ENCODE assay signal across 2 cellular contexts in the genomic region with DNA sequence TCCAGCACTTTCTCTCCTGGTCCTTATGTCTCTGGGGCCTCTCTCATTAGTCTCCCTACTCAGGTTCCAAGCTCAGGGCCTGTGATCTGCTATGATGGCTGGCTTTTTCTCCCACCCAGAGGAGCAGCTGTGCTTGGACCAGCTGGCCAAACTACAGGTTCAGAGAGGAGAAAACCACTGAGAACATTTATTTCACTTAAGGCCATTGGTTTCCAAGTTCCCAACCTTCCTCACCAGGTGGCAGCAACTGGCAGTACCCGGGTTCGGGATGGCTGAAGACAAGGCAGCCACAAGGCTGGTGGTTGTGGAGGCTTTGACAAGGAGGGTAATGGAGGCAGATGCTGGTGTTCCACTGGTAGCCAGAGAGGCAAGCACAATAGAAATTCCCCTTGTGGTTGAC.
TF ChIP-seq lines count a peak whose summit lies in the region.

No MANE protein-coding gene starts in this region.

TF ChIP-seq in IMR-90, 13 proteins besides CTCF, POLR2A, EP300 and RAD21:
- TF ChIP-seq RFX5 (IDR thresholded peaks at IDR 0.05; ENCODE audit: low read depth, low read length) (no peak), SMC3 (IDR thresholded peaks at IDR 0.05; ENCODE audit: low read depth, low read length) (0 out of 2 replicates have a peak, but pooled peaks have one; percentile 8)
TF ChIP-seq in IMR-90: peak in this region for 1.

TF ChIP-seq in SK-N-SH treated with all-trans-retinoic acid at 6 μM for 48 hours, 23 proteins besides CTCF, POLR2A, EP300 and RAD21:
- TF ChIP-seq CREB5 (CRISPR knock-in tag; IDR thresholded peaks at IDR 0.05; ENCODE audit: low read depth) (no peak), PATZ1 (CRISPR knock-in tag; IDR thresholded peaks at IDR 0.05; ENCODE audit: borderline replicate concordance) (no peak), RARB (CRISPR knock-in tag; IDR thresholded peaks at IDR 0.05) (no peak), ESRRG (CRISPR knock-in tag; IDR thresholded peaks at IDR 0.05) (no peak)
